8 cellular contexts compared by ENCODE assay signal in the genomic region with DNA sequence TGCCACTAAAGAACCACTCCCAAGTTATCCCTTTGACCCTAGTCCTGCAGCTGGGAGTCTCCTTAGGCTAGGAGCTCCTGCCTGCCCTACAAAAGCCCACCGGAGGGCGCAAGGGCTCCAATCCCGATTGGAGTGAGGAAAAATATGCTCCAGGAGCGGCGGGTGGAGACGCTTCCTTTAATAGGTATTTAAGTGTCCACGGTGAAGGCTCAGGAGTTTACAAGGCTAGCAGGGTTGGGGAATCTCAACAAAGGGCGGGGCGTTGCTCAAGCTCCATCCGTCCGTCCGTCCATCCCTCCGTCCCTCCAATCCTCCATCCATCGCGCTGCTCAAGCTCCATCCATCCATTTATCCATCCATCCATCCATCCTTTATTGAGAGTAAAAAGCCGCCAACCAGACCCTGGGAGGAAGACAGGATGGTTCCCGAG. TPM values are rescaled to one million over a fixed set of nuclear protein-coding genes. Genes with fewer than 3 reads are reported as not detected.
A peak's percentile ranks its signal among the peaks of the same experiment; 100 is the strongest.
DNase-seq lines count a peak whose midpoint lies in the region; ATAC-seq and TF ChIP-seq lines count a peak whose summit lies in the region.

No MANE protein-coding gene starts in this region.

- H3K36me3 Mint-ChIP-seq in neural progenitor cell: peaks cover 2% of the 10 kb centered on the region

- no peaks in the 10 kb centered on the region for H3K9me3 ChIP-seq in neural progenitor cell (ENCODE audit: low read depth)

- peaks cover 12% of the 10 kb centered on the region for H3K79me2 ChIP-seq in neural progenitor cell (ENCODE audit: low read depth)

- H3K4me3 ChIP-seq in neural progenitor cell: peak overlapping the region; percentile 87

- H3K4me3 Mint-ChIP-seq in neural progenitor cell: peak overlapping the region; percentile 95

- peaks cover 2% of the 10 kb centered on the region for H3K27me3 Mint-ChIP-seq in neural progenitor cell (ENCODE audit: insufficient read depth, low read depth)

- H3F3A ChIP-seq in neural progenitor cell (ENCODE audit: low read depth): peaks cover 8% of the 10 kb centered on the region

- H3K4me2 ChIP-seq in neural progenitor cell: peak overlapping the region; percentile 86

- peaks cover 5% of the 10 kb centered on the region for H3K4me1 ChIP-seq in neural progenitor cell

- H3K27ac ChIP-seq in neural progenitor cell: peak overlapping the region; percentile 91

- H3K27ac Mint-ChIP-seq in neural progenitor cell: peak overlapping the region; percentile 87

- no peaks in the 10 kb centered on the region for H3K27me3 ChIP-seq in neural progenitor cell

- H3K9me3 Mint-ChIP-seq in neural progenitor cell: no peaks in the 10 kb centered on the region

- peak; percentile 46 for DNase-seq in activated CD4-positive, alpha-beta T cell treated with anti-CD3 and anti-CD28 coated beads for 48 hours
- DNase-seq in activated CD4-positive, alpha-beta T cell treated with anti-CD3 and anti-CD28 coated beads, Interleukin-2, amount 50 U/mL, for 1 hour: no peak
- DNase-seq in NCI-H226: peak; percentile 54
- DNase-seq in activated naive CD4-positive, alpha-beta T cell treated with anti-CD3 and anti-CD28 coated beads, Interleukin-2, amount 50 U/mL, for 16 hours: peak; percentile 35
- DNase-seq in globus pallidus (ENCODE audit: low spot score): peak; percentile 64
- DNase-seq in neural progenitor cell (ENCODE audit: low spot score): peak; percentile 88

- ATAC-seq in HG02852 (IDR thresholded peaks at IDR 0.05; ENCODE audit: unreplicated experiment) (peak; percentile 15), HG03045 (IDR thresholded peaks at IDR 0.05; ENCODE audit: unreplicated experiment) (no peak)

- H3K36me3 ChIP-seq in neural progenitor cell: no peaks in the 10 kb centered on the region

- no peaks in the 10 kb centered on the region for H4K20me1 ChIP-seq in neural progenitor cell (ENCODE audit: low read depth)

- peak; percentile 83 for TF ChIP-seq CTCF in neural progenitor cell (IDR thresholded peaks at IDR 0.05)

- peak overlapping the region; percentile 61 for H3K9ac ChIP-seq in neural progenitor cell

- peaks cover 11% of the 10 kb centered on the region for H3K4me1 Mint-ChIP-seq in neural progenitor cell

- H2AFZ ChIP-seq in neural progenitor cell (replicated peaks): peak overlapping the region; percentile 92

RNA-seq across cellular contexts. Expression of gene SPNS1, which starts 0.6 kb away (rescaled TPM):
- total RNA-seq in neural progenitor cell (ENCODE audit: low replicate concordance): 11.6 and 31.8 TPM in 2 replicates

RNA-seq across cellular contexts. Expression of gene LAT, which starts 10.8 kb away (rescaled TPM):
- total RNA-seq in neural progenitor cell (ENCODE audit: low replicate concordance): 2.9 TPM in 1 of 2 replicates, not detected in the other

RNA-seq across cellular contexts. Expression of gene NFATC2IP, which starts 23.3 kb away (rescaled TPM):
- 33.2 and 58.4 TPM in 2 replicates for total RNA-seq in neural progenitor cell (ENCODE audit: low replicate concordance)

RNA-seq across cellular contexts. Expression of gene CD19, which starts 42.3 kb away (rescaled TPM):
- total RNA-seq in neural progenitor cell (ENCODE audit: low replicate concordance): 0.15 TPM in 1 of 2 replicates, not detected in the other

RNA-seq across cellular contexts. Expression of gene RABEP2, which starts 49.0 kb away (rescaled TPM):
- total RNA-seq in neural progenitor cell (ENCODE audit: low replicate concordance): 9.1 and 22.0 TPM in 2 replicates
